In genomic region chr3:107518050-107518449, GRCh38 we compare ENCODE assay signal across 26 cellular contexts.
"Had no signal": no experiment of that assay in that cellular context is flagged by ENCODE, and none has a peak within 500 bp of the region (broad histone marks: within the 10 kb centered on the region; RNA-seq: fewer than 3 reads in every experiment).

No MANE protein-coding gene starts in this region.

- H3K27ac ChIP-seq: stomach, suprapubic skin, thoracic aorta, thyroid gland, tibial artery, tibial nerve, transverse colon, upper lobe of left lung, upper lobe of right lung, uterus, vagina had no signal

- H3K4me3 ChIP-seq: stomach, suprapubic skin, testis, thoracic aorta, thyroid gland, tibial artery, tibial nerve, transverse colon, upper lobe of left lung, upper lobe of right lung, uterus, vagina had no signal

- H3K36me3 ChIP-seq: stomach, suprapubic skin, thoracic aorta, thyroid gland, tibial artery, tibial nerve, transverse colon, upper lobe of left lung, upper lobe of right lung, uterus, vagina had no signal

- H3K27me3 ChIP-seq: stomach, suprapubic skin, testis, thyroid gland, tibial artery, tibial nerve, transverse colon, upper lobe of left lung, uterus, vagina had no signal

- H3K9me3 ChIP-seq: stomach, suprapubic skin, testis, thoracic aorta, thyroid gland, tibial artery, tibial nerve, transverse colon, upper lobe of left lung, upper lobe of right lung, uterus, vagina had no signal

- H3K4me1 ChIP-seq: thyroid gland, uterus, vagina had no signal

- ATAC-seq: stimulated activated effector memory CD8-positive, alpha-beta T cell treated with anti-CD3 and anti-CD28 coated beads, Interleukin-12 subunit alpha, Interleukin-12 subunit beta, amount 100 ng/mL, for 72 hours; stimulated activated memory B cell treated with anti-CD40 and anti-IgM and Interleukin-4, amounts not matched to agents 10 μg/mL and 1 μg/mL and 100 μg/mL, for 72 hours; stimulated activated naive B cell treated with anti-CD40 and anti-IgM and Interleukin-4, amounts not matched to agents 10 μg/mL and 1 μg/mL and 100 μg/mL, for 72 hours; stimulated activated naive CD8-positive, alpha-beta T cell treated with anti-CD3 and anti-CD28 coated beads, Interleukin-15, amount 100 ng/mL, for 72 hours; stimulated activated naive CD8-positive, alpha-beta T cell treated with anti-CD3 and anti-CD28 coated beads, Interleukin-15, Interleukin-2, amounts not matched to agents 100 U/mL and 50 U/mL, for 24 hours; upper lobe of right lung had no signal

- DNase-seq: stimulated activated CD4-positive, alpha-beta T cell treated with anti-CD3 and anti-CD28 coated beads, Interleukin-2, amount 100 ng/mL, for 48 hours; stimulated activated CD4-positive, alpha-beta T cell treated with anti-CD3 and anti-CD28 coated beads, Interleukin-4, amount 100 ng/mL, for 1 hour; stimulated activated CD4-positive, alpha-beta T cell treated with anti-CD3 and anti-CD28 coated beads, Interleukin-4, amount 100 ng/mL, for 24 hours; stimulated activated CD4-positive, alpha-beta T cell treated with anti-CD3 and anti-CD28 coated beads, Interleukin-4, amount 100 ng/mL, for 4 hours; stimulated activated CD8-positive, alpha-beta memory T cell treated with anti-CD3 and anti-CD28 coated beads, Interleukin-4, amount 100 ng/mL, for 48 hours; stimulated activated naive B cell treated with anti-CD40 and anti-IgM and Interleukin-4, amounts not matched to agents 10 μg/mL and 1 μg/mL and 100 μg/mL, for 72 hours; stimulated activated naive CD4-positive, alpha-beta T cell; stimulated activated naive CD4-positive, alpha-beta T cell treated with Interleukin-2 at 50 U/mL for 16 hours; stimulated activated naive CD8-positive, alpha-beta T cell treated with anti-CD3 and anti-CD28 coated beads, Interleukin-15, amount 100 ng/mL, for 72 hours; stimulated activated naive CD8-positive, alpha-beta T cell treated with anti-CD3 and anti-CD28 coated beads, Interleukin-15, Interleukin-2, amounts not matched to agents 100 U/mL and 50 U/mL, for 24 hours; stomach; substantia nigra; testis; thyroid gland; tibial artery; transverse colon; trophoblast cell; upper lobe of right lung; uterus had no signal
